Comparison of ENCODE assay signal across 19 cellular contexts in the genomic region with DNA sequence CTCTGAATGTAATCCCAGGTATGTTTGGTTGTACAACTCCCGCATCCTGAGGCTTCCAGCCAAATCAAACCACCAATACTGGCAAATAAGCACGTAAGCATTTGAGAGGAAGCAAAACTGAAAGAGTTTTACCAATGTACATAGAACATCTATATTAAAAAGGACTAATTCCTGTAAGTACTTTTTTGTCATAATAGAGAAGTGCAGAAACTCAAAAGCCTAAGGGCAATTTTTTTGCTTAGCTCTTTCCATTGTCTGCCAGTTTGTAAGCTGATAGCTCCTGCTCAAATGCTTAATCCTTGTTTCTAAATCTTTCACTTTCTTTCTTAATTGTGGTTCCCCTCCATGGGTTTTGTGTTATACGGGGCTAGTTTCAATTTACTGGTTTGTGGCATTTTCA.
A peak's percentile ranks its signal among the peaks of the same experiment; 100 is the strongest.
DNase-seq lines count a peak whose midpoint lies in the region; ATAC-seq, FAIRE-seq and TF ChIP-seq lines count a peak whose summit lies in the region.
"Had no signal": no experiment of that assay in that cellular context is flagged by ENCODE, and none has a peak within 500 bp of the region (broad histone marks: within the 10 kb centered on the region; RNA-seq: fewer than 3 reads in every experiment).

No MANE protein-coding gene starts in this region.

- H3K36me3 Mint-ChIP-seq in activated CD8-positive, alpha-beta T cell treated with anti-CD3 and anti-CD28 coated beads for 36 hours (ENCODE audit: low read depth) = no peaks in the 10 kb centered on the region
- H3K36me3 Mint-ChIP-seq: activated naive CD4-positive, alpha-beta T cell treated with anti-CD3 and anti-CD28 coated beads, Interleukin-2, amount 50 U/mL, for 24 hours; WTC11 had no signal

- no peaks in the 10 kb centered on the region for H3K9me3 ChIP-seq in SK-N-MC (ENCODE audit: low read depth, low read length)
- no peaks in the 10 kb centered on the region for H3K9me3 ChIP-seq in keratinocyte (ENCODE audit: control insufficient read depth, low read depth, low read length)

- H3K4me1 Mint-ChIP-seq in activated CD8-positive, alpha-beta T cell treated with anti-CD3 and anti-CD28 coated beads for 36 hours (ENCODE audit: low read depth) = no peaks in the 10 kb centered on the region
- H3K4me1 Mint-ChIP-seq: activated naive CD4-positive, alpha-beta T cell treated with anti-CD3 and anti-CD28 coated beads, Interleukin-2, amount 50 U/mL, for 24 hours; T-helper 17 cell; WTC11 had no signal

- H3K27ac ChIP-seq in SK-N-MC (peak overlapping the region; percentile 10; the same call in 1 of the 2 replicates), keratinocyte (ENCODE audit: control insufficient read depth, insufficient read depth, low read length) (no peak overlapping the region)
- H3K27ac ChIP-seq: spleen had no signal

- FAIRE-seq in keratinocyte (lab: Jason Lieb, UNC) = peak; percentile 13

- no peak overlapping the region for H3K4me3 Mint-ChIP-seq in activated CD8-positive, alpha-beta T cell treated with anti-CD3 and anti-CD28 coated beads for 36 hours
- H3K4me3 Mint-ChIP-seq: activated naive CD4-positive, alpha-beta T cell treated with anti-CD3 and anti-CD28 coated beads, Interleukin-2, amount 50 U/mL, for 24 hours; activated T-cell treated with anti-CD3 and anti-CD28 coated beads, Interleukin-2, amount 50 U/mL, for 72 hours; T-helper 17 cell; WTC11 had no signal

- intact Hi-C loops in activated CD8-positive, alpha-beta T cell treated with anti-CD3 and anti-CD28 coated beads for 36 hours (cut with micrococcal nuclease) = no loop called here

- peak; percentile 56 for ATAC-seq in GM18870 (IDR thresholded peaks at IDR 0.05; ENCODE audit: unreplicated experiment)
- peak; percentile 47 for ATAC-seq in HG03469 (IDR thresholded peaks at IDR 0.05; ENCODE audit: unreplicated experiment)
- ATAC-seq in activated CD8-positive, alpha-beta T cell treated with anti-CD3 and anti-CD28 coated beads for 36 hours = no peak
- ATAC-seq in HG02571 (IDR thresholded peaks at IDR 0.05; ENCODE audit: unreplicated experiment) = no peak
- ATAC-seq: activated T-cell treated with anti-CD3 and anti-CD28 coated beads, Interleukin-2, amount 50 U/mL, for 72 hours; left lobe of liver; T-helper 17 cell; WTC11 had no signal

- no peaks in the 10 kb centered on the region for H3K4me1 ChIP-seq in keratinocyte (ENCODE audit: control insufficient read depth, extremely low read depth, insufficient read depth, low read length)
- H3K4me1 ChIP-seq: spleen had no signal

- H3K27me3 Mint-ChIP-seq in activated CD8-positive, alpha-beta T cell treated with anti-CD3 and anti-CD28 coated beads for 36 hours = no peaks in the 10 kb centered on the region
- H3K27me3 Mint-ChIP-seq: activated naive CD4-positive, alpha-beta T cell treated with anti-CD3 and anti-CD28 coated beads, Interleukin-2, amount 50 U/mL, for 24 hours; T-helper 17 cell had no signal

- no peaks in the 10 kb centered on the region for H3K9me1 ChIP-seq in keratinocyte (ENCODE audit: control insufficient read depth, extremely low read depth, insufficient read depth, low read length)

- no peak for TF ChIP-seq CTCF in keratinocyte (optimal IDR thresholded peaks at IDR 0.05 in 1 of 3, IDR thresholded peaks at IDR 0.05 in 1 of 3, conservative IDR thresholded peaks at IDR 0.05 in 1 of 3; ENCODE audit: extremely low read depth in 1 of 3, insufficient read depth in 2 of 3, low read length in 3 of 3)
- no peak for TF ChIP-seq CTCF in activated CD8-positive, alpha-beta T cell treated with anti-CD3 and anti-CD28 coated beads for 36 hours (IDR thresholded peaks at IDR 0.05)

- DNase-seq in SK-N-MC (ENCODE audit: low read depth, low spot score) = peak; percentile 48
- no peak for DNase-seq in keratinocyte (ENCODE audit: low read depth, low spot score)
- no peak for DNase-seq in NAMALWA (ENCODE audit: low spot score)
- DNase-seq in activated CD8-positive, alpha-beta T cell treated with anti-CD3 and anti-CD28 coated beads for 36 hours = no peak
- DNase-seq in NK-92 treated with Interleukin-12 subunit alpha and Interleukin-12 subunit beta, amount 100 ng/mL, for 24 hours (lab: John Stamatoyannopoulos, UW) = no peak
- DNase-seq: activated CD8-positive, alpha-beta memory T cell treated with anti-CD3 and anti-CD28 coated beads for 24 hours; activated T-cell treated with anti-CD3 and anti-CD28 coated beads, Interleukin-2, amount 50 U/mL, for 72 hours; AML-193; dermis blood vessel endothelial cell; NCI-H1417; Right ventricle myocardium superior; spleen; T-helper 17 cell had no signal

- peaks cover 1% of the 10 kb centered on the region for H3K9me3 Mint-ChIP-seq in activated CD8-positive, alpha-beta T cell treated with anti-CD3 and anti-CD28 coated beads for 36 hours

- POLR2A ChIA-PET in activated CD8-positive, alpha-beta T cell treated with anti-CD3 and anti-CD28 coated beads for 36 hours (lab: Charles Lee) = no interaction called here

- H3K9ac ChIP-seq in SK-N-MC (ENCODE audit: insufficient read length) = peak overlapping the region; percentile 5
- no peak overlapping the region for H3K9ac ChIP-seq in keratinocyte (ENCODE audit: control insufficient read depth, extremely low read depth, insufficient read depth, low read length)

- no peak overlapping the region for H3K27ac Mint-ChIP-seq in activated CD8-positive, alpha-beta T cell treated with anti-CD3 and anti-CD28 coated beads for 36 hours
- H3K27ac Mint-ChIP-seq: activated naive CD4-positive, alpha-beta T cell treated with anti-CD3 and anti-CD28 coated beads, Interleukin-2, amount 50 U/mL, for 24 hours; activated T-cell treated with anti-CD3 and anti-CD28 coated beads, Interleukin-2, amount 50 U/mL, for 72 hours; T-helper 17 cell; WTC11 had no signal

- CTCF ChIA-PET in activated CD8-positive, alpha-beta T cell treated with anti-CD3 and anti-CD28 coated beads for 36 hours (lab: Charles Lee) = no interaction called here

- H4K20me1 ChIP-seq in keratinocyte (ENCODE audit: control insufficient read depth, extremely low read depth, insufficient read depth, low read length) = no peaks in the 10 kb centered on the region

- peak overlapping the region; percentile 5 for H2AFZ ChIP-seq in keratinocyte (ENCODE audit: control insufficient read depth, low read length)

- no peaks in the 10 kb centered on the region for H3K36me3 ChIP-seq in SK-N-MC (ENCODE audit: insufficient read depth, low read length)
- H3K36me3 ChIP-seq in keratinocyte (ENCODE audit: control insufficient read depth in 2 of 2, extremely low read depth in 1 of 2, insufficient read depth in 2 of 2, low read length in 2 of 2) = no peaks in the 10 kb centered on the region
- H3K36me3 ChIP-seq: spleen had no signal

- H3K79me2 ChIP-seq in keratinocyte (ENCODE audit: control insufficient read depth, insufficient read depth, low read length) = no peaks in the 10 kb centered on the region

- H3K4me2 ChIP-seq in keratinocyte (ENCODE audit: control insufficient read depth, extremely low read depth, insufficient read depth, low read depth, low read length) = peak overlapping the region; percentile 38

- H3K4me3 ChIP-seq in SK-N-MC = peak overlapping the region; percentile 42
- no peak overlapping the region for H3K4me3 ChIP-seq in keratinocyte (ENCODE audit: control insufficient read depth in 2 of 3, extremely low read depth in 1 of 3, insufficient read depth in 2 of 3, low read depth in 1 of 3, low read length in 3 of 3)
- H3K4me3 ChIP-seq: spleen had no signal

- H3K27me3 ChIP-seq in keratinocyte (ENCODE audit: control insufficient read depth, extremely low read depth, insufficient read depth, low read length) = no peaks in the 10 kb centered on the region
- H3K27me3 ChIP-seq: spleen had no signal

- dilution Hi-C loops in keratinocyte (cut with MboI; ENCODE audit: extremely low pct_ligation_motif_present, low sequenced_read_pairs) = no loop called here

Comparison
In these comparisons a context has a peak if more than half of its experiments do, and no peak if none do; other contexts are left out.
1. ATAC-seq: peak in GM18870 (single experiment) and HG03469 (single experiment); none in activated CD8-positive, alpha-beta T cell treated with anti-CD3 and anti-CD28 coated beads for 36 hours (single experiment) and HG02571 (single experiment).